In the genomic region with DNA sequence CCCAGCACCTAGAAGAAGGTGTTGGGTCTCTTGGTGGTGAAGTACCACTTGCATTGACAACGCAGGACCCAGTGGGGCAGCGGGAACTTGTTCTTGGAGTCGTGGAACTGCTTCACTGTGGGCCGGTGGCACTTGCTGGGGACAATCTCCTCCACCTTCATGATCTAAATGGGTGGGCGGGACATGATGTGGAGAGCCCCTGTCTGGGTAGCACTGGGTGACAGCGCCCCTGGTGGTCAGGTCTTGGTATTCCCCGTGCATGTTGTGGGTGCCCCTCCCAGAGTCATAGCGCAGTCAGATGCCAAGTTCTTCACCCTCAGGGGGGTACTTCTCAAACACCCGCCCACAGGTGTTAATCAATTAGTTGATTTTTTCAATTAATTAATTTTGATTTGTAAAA, we compare ENCODE assay signal across 8 cellular contexts.
A peak's percentile ranks its signal among the peaks of the same experiment; 100 is the strongest.
DNase-seq lines count a peak whose midpoint lies in the region; ATAC-seq lines count a peak whose summit lies in the region.

No MANE protein-coding gene starts in this region.

- ATAC-seq in GM19351 (IDR thresholded peaks at IDR 0.05; ENCODE audit: unreplicated experiment), result peak; percentile 68
- no peak for ATAC-seq in GM18511 (IDR thresholded peaks at IDR 0.05; ENCODE audit: unreplicated experiment)
- no peak for ATAC-seq in HG03097 (IDR thresholded peaks at IDR 0.05; ENCODE audit: low FRiP score, unreplicated experiment)
- ATAC-seq in left colon, result no peak

- DNase-seq in COLO668 (lab: John Stamatoyannopoulos, UW; ENCODE audit: unreplicated experiment) (peak; percentile 3), RPMI8226 (peak; percentile 17), iPS-NIHi7 (ENCODE audit: extremely low spot score) (peak; percentile 82), left colon (no peak), GM03348 (ENCODE audit: low spot score) (no peak)

- intact Hi-C loops in left colon (cut with DNase I, micrococcal nuclease), result no loop called here

Comparison
In these comparisons a context has a peak if more than half of its experiments do, and no peak if none do; other contexts are left out.
1. DNase-seq: peak in COLO668 (single experiment), RPMI8226 (single experiment) and iPS-NIHi7 (single experiment); none in left colon (0 of 2) and GM03348 (single experiment).